13 cellular contexts compared by ENCODE assay signal in the genomic region with DNA sequence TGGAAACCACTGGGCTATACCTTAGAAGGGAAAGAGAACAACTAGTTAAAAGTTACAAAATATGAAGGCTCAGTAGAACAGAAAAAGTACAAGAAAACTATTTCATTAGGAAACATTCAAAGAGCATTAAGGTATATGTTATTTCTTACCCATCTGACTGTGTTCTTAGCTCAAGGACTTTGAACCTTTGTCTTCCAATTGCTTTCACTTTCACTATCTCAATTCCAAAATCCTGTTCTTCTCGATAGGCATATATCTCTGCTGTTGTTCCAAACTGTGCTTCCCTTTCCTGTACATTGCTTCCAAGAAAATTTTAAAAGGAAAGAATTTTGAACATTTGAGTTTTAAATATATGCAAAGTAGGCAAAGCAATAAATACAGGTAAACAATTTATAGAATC. TPM values are rescaled to one million over a fixed set of nuclear protein-coding genes. Genes with fewer than 3 reads are reported as not detected.
DNase-seq lines count a peak whose midpoint lies in the region; ATAC-seq, FAIRE-seq and TF ChIP-seq lines count a peak whose summit lies in the region.
"Had no signal": no experiment of that assay in that cellular context is flagged by ENCODE, and none has a peak within 500 bp of the region (broad histone marks: within the 10 kb centered on the region; RNA-seq: fewer than 3 reads in every experiment).

No MANE protein-coding gene starts in this region.

- TF ChIP-seq CTCF in Peyer's patch (IDR thresholded peaks at IDR 0.05) (no peak), endothelial cell of umbilical vein (IDR thresholded peaks at IDR 0.05; ENCODE audit: extremely low read depth in 1 of 2, insufficient read depth in 1 of 2, low read depth in 1 of 2, low read length in 2 of 2) (no peak), BE2C (IDR thresholded peaks at IDR 0.05; ENCODE audit: low read depth, low read length) (no peak)

- no peak for DNase-seq in activated CD4-positive, CD25-positive, alpha-beta regulatory T cell (lab: John Stamatoyannopoulos, UW)
- DNase-seq in Peyer's patch = no peak
- peak; percentile 49 for DNase-seq in endothelial cell of umbilical vein (ENCODE audit: low read depth, low spot score)
- no peak for DNase-seq in COLO668 (lab: John Stamatoyannopoulos, UW; ENCODE audit: unreplicated experiment)
- DNase-seq in BE2C = no peak
- DNase-seq: amniotic stem cell, DMS79, ovary had no signal

- ATAC-seq in activated CD4-positive, CD25-positive, alpha-beta regulatory T cell treated with anti-CD3 and anti-CD28 coated beads, Interleukin-2, amount 50 U/mL, for 24 hours = peak; percentile 58 to 60
- no peak for ATAC-seq in GM18907 (IDR thresholded peaks at IDR 0.05; ENCODE audit: unreplicated experiment)
- ATAC-seq: Panc1 had no signal

- H3K27ac ChIP-seq in Peyer's patch (peak overlapping the region; percentile 4 to 75 (median 43)), endothelial cell of umbilical vein (ENCODE audit: insufficient read depth, low read depth, low read length) (peak overlapping the region; percentile 94), skin epidermis (peak overlapping the region in 19 of 21 experiments; percentile 24 to 88 (median 74))
- H3K27ac ChIP-seq: 22Rv1, ovary had no signal

- no peaks in the 10 kb centered on the region for H3K9me3 ChIP-seq in Peyer's patch
- H3K9me3 ChIP-seq in endothelial cell of umbilical vein (replicated peaks; ENCODE audit: control insufficient read depth, insufficient read depth, low read length) = no peaks in the 10 kb centered on the region
- no peaks in the 10 kb centered on the region for H3K9me3 ChIP-seq in BE2C
- H3K9me3 ChIP-seq: ovary had no signal

- peak overlapping the region; percentile 75 for H3K9ac ChIP-seq in endothelial cell of umbilical vein (replicated peaks; ENCODE audit: extremely low read depth, insufficient read depth, low read length)

- H3K36me3 ChIP-seq in Peyer's patch = peaks cover 0 to 58% (median 0%) of the 10 kb centered on the region in 3 donors
- peaks cover 4 to 5% of the 10 kb centered on the region in 2 experiments for H3K36me3 ChIP-seq in endothelial cell of umbilical vein (ENCODE audit: control insufficient read depth in 2 of 2, extremely low read depth in 1 of 2, insufficient read depth in 2 of 2, low read length in 2 of 2)
- peaks cover 6% of the 10 kb centered on the region; the same call in 1 of the 2 replicates for H3K36me3 ChIP-seq in BE2C
- H3K36me3 ChIP-seq: ovary had no signal

- peak overlapping the region; percentile 88 for H3K4me2 ChIP-seq in endothelial cell of umbilical vein (ENCODE audit: insufficient read depth, low read length)

- no TSS peak for BruUV-seq in endothelial cell of umbilical vein (replicated peaks; lab: Mats Ljungman, UMichigan)

- POLR2A ChIA-PET in endothelial cell of umbilical vein (lab: Charles Lee) = interaction anchor here (1.3 kb wide), 1 partner anchor 26 kb away, joined by 4 read pairs; no protein-coding TSS in a partner anchor

- no peak overlapping the region for H2AFZ ChIP-seq in endothelial cell of umbilical vein (ENCODE audit: low read depth, low read length)

- H3K27me3 ChIP-seq in Peyer's patch (no peaks in the 10 kb centered on the region), endothelial cell of umbilical vein (ENCODE audit: control insufficient read depth in 2 of 2, insufficient read depth in 2 of 2, low read length in 2 of 2) (no peaks in the 10 kb centered on the region), BE2C (no peaks in the 10 kb centered on the region)
- H3K27me3 ChIP-seq: ovary had no signal

- intact Hi-C loops in endothelial cell of umbilical vein (cut with micrococcal nuclease) = loop anchor here (1.0 to 10.0 kb wide), 2 partner anchors 46 to 1322 kb away; partner anchors contain the start of genes ITPR1 and TRNT1

- dilution Hi-C loops in endothelial cell of umbilical vein (cut with MboI; ENCODE audit: extremely low pct_ligation_motif_present, low sequenced_read_pairs) = no loop called here

- peaks cover 0 to 30% (median under 1%) of the 10 kb centered on the region in 4 donors for H3K4me1 ChIP-seq in Peyer's patch
- H3K4me1 ChIP-seq in endothelial cell of umbilical vein (ENCODE audit: control insufficient read depth, extremely low read depth, insufficient read depth, low read length) = peaks cover 20% of the 10 kb centered on the region
- H3K4me1 ChIP-seq in BE2C = no peaks in the 10 kb centered on the region

- FAIRE-seq in endothelial cell of umbilical vein (lab: Jason Lieb, UNC) = peak; percentile 56

- H3K9me1 ChIP-seq in endothelial cell of umbilical vein (replicated peaks; ENCODE audit: control insufficient read depth, extremely low read depth, insufficient read depth, low read length) = no peaks in the 10 kb centered on the region

- peaks cover 12% of the 10 kb centered on the region for H3K79me2 ChIP-seq in endothelial cell of umbilical vein (ENCODE audit: control insufficient read depth, insufficient read depth, low read length)

- H3K4me3 ChIP-seq in Peyer's patch (peak overlapping the region in 2 of 4 donors; percentile 23 to 27), endothelial cell of umbilical vein (replicated peaks in 1 of 3; ENCODE audit: insufficient read depth in 1 of 3, low read depth in 1 of 3, low read length in 3 of 3) (peak overlapping the region in 1 of 3 experiments; percentile 40), skin epidermis (peak overlapping the region in 1 of 7 experiments; percentile 8), BE2C (ENCODE audit: low read depth, low read length) (no peak overlapping the region)
- H3K4me3 ChIP-seq: ovary had no signal

- no peaks in the 10 kb centered on the region for H4K20me1 ChIP-seq in endothelial cell of umbilical vein (replicated peaks; ENCODE audit: control insufficient read depth, extremely low read depth, insufficient read depth, low read length)

- no peak for TF ChIP-seq POLR2A in Peyer's patch (IDR thresholded peaks at IDR 0.05)
- no peak for TF ChIP-seq POLR2A in endothelial cell of umbilical vein (IDR thresholded peaks at IDR 0.05; ENCODE audit: low read depth, low read length)

- CTCF ChIA-PET in endothelial cell of umbilical vein (lab: Charles Lee) = interaction anchor here (0.8 to 2.1 kb wide), 5 partner anchors 13 to 48 kb away, joined by 3 to 5 read pairs (median 3); no protein-coding TSS in a partner anchor

TF ChIP-seq in endothelial cell of umbilical vein, 7 proteins besides CTCF, POLR2A, EP300 and RAD21:
- no peak for TF ChIP-seq POLR2AphosphoS5 (IDR thresholded peaks at IDR 0.05; ENCODE audit: insufficient read depth, low read depth, low read length)
- no peak for TF ChIP-seq FOS (IDR thresholded peaks at IDR 0.05; ENCODE audit: borderline replicate concordance, insufficient read depth, low read length)
- no peak for TF ChIP-seq MAX (IDR thresholded peaks at IDR 0.05; ENCODE audit: insufficient read depth, insufficient read length)
- no peak for TF ChIP-seq EZH2 (IDR thresholded peaks at IDR 0.05; ENCODE audit: borderline replicate concordance, low read depth, low read length, severe bottlenecking)
- no peak for TF ChIP-seq MYC (IDR thresholded peaks at IDR 0.05; ENCODE audit: low read depth, low read length)
- no peak for TF ChIP-seq GATA2 (IDR thresholded peaks at IDR 0.05; ENCODE audit: insufficient read depth, insufficient read length, low read depth, low read length)
- no peak for TF ChIP-seq JUN (IDR thresholded peaks at IDR 0.05; ENCODE audit: borderline replicate concordance, insufficient read depth, insufficient read length, low read depth)

RNA-seq across cellular contexts. Expression of gene CRBN, which starts 6.9 kb away (rescaled TPM):
- total RNA-seq in Peyer's patch (100 to 1,000 TPM in 2 of 4 donors, 10 to 100 TPM in 2; 70.1 to 314 (median 89.7) TPM), endothelial cell of umbilical vein (34.8 and 36.1 TPM in 2 replicates)
- 14.5 and 25.2 TPM in 2 replicates for polyA plus RNA-seq in endothelial cell of umbilical vein
- polyA plus RNA-seq in endothelial cell of umbilical vein (2011; cell fraction: cytosol; rRNA removed) = 24.4 and 41.3 TPM in 2 replicates
- 55.2 and 77.9 TPM in 2 replicates for polyA plus RNA-seq in endothelial cell of umbilical vein (2011; cell fraction: nucleus; rRNA removed)
- polyA plus RNA-seq in endothelial cell of umbilical vein (2012) = 27.5 and 31.5 TPM in 2 replicates
- 40.2 and 42.7 TPM in 2 replicates for polyA minus RNA-seq in endothelial cell of umbilical vein
- 26.0 TPM for polyA minus RNA-seq in endothelial cell of umbilical vein (2011; cell fraction: cytosol; rRNA and poly(A)+ RNA removed)
- polyA minus RNA-seq in endothelial cell of umbilical vein (2011; cell fraction: nucleus; rRNA and poly(A)+ RNA removed) = 70.0 and 79.1 TPM in 2 replicates
- 13.0 TPM for polyA plus RNA-seq in BE2C (2012; ENCODE audit: insufficient read depth, insufficient read length, low read depth)

RNA-seq across cellular contexts. Expression of gene TRNT1, which starts 45.9 kb away (rescaled TPM):
- total RNA-seq in Peyer's patch (10 to 100 TPM; 22.6 to 52.0 (median 31.7) TPM), endothelial cell of umbilical vein (21.3 and 21.9 TPM in 2 replicates)
- polyA plus RNA-seq in endothelial cell of umbilical vein = 4.5 and 4.6 TPM in 2 replicates
- polyA plus RNA-seq in endothelial cell of umbilical vein (2011; cell fraction: cytosol; rRNA removed) = 5.0 and 5.7 TPM in 2 replicates
- polyA plus RNA-seq in endothelial cell of umbilical vein (2011; cell fraction: nucleus; rRNA removed) = 18.3 and 21.9 TPM in 2 replicates
- 16.2 and 20.6 TPM in 2 replicates for polyA plus RNA-seq in endothelial cell of umbilical vein (2012)
- polyA minus RNA-seq in endothelial cell of umbilical vein = 6.8 and 12.3 TPM in 2 replicates
- 12.1 TPM for polyA minus RNA-seq in endothelial cell of umbilical vein (2011; cell fraction: cytosol; rRNA and poly(A)+ RNA removed)
- 27.8 and 29.8 TPM in 2 replicates for polyA minus RNA-seq in endothelial cell of umbilical vein (2011; cell fraction: nucleus; rRNA and poly(A)+ RNA removed)
- polyA plus RNA-seq in BE2C (2012; ENCODE audit: insufficient read depth, insufficient read length, low read depth) = 6.0 TPM

Comparison
In these comparisons a context has a peak if more than half of its experiments do, and no peak if none do; other contexts are left out.
1. H3K27ac ChIP-seq: peak in every context shown above with its lines; median percentile 94 in endothelial cell of umbilical vein; 74 in skin epidermis; 43 in Peyer's patch.